Comparison of ENCODE assay signal across 39 cellular contexts in genomic region chr2:113009617-113010016, GRCh38. TPM values are rescaled to one million over a fixed set of nuclear protein-coding genes. Genes with fewer than 3 reads are reported as not detected.
"Had no signal": no experiment of that assay in that cellular context is flagged by ENCODE, and none has a peak within 500 bp of the region (broad histone marks: within the 10 kb centered on the region; RNA-seq: fewer than 3 reads in every experiment).

No MANE protein-coding gene starts in this region.

- H3K4me1 ChIP-seq: foreskin keratinocyte, gastroesophageal sphincter, heart right ventricle had no signal

- H3K4me1 Mint-ChIP-seq: activated B cell treated with CpG ODN at 0.5 μM for 24 hours; activated CD4-positive, alpha-beta memory T cell treated with anti-CD3 and anti-CD28 coated beads, Interleukin-2, amount 10 ng/mL, durations not matched to agents 7 days and 5 days; central memory CD8-positive, alpha-beta T cell; endodermal cell had no signal

- FAIRE-seq: astrocyte, bronchial epithelial cell had no signal

- ATAC-seq: activated CD4-positive, CD25-positive, alpha-beta regulatory T cell treated with anti-CD3 and anti-CD28 coated beads, Interleukin-2, amount 50 U/mL, for 24 hours; activated naive CD4-positive, alpha-beta T cell treated with anti-CD3 and anti-CD28 coated beads, Interleukin-2, amount 50 U/mL, for 72 hours; activated T-cell treated with anti-CD3 and anti-CD28 coated beads, Interleukin-2, amount 50 U/mL, for 72 hours; foreskin keratinocyte; gastroesophageal sphincter; heart right ventricle; T-cell had no signal

- DNase-seq: activated B cell treated with CpG ODN at 0.5 μM for 24 hours; activated CD4-positive, alpha-beta memory T cell treated with anti-CD3 and anti-CD28 coated beads, Interleukin-2, amount 10 ng/mL, durations not matched to agents 7 days and 5 days; activated CD4-positive, alpha-beta T cell treated with anti-CD3 and anti-CD28 coated beads for 48 hours; activated CD4-positive, alpha-beta T cell treated with anti-CD3 and anti-CD28 coated beads, Interleukin-2, amount 50 U/mL, for 4 hours; activated CD8-positive, alpha-beta memory T cell treated with anti-CD3 and anti-CD28 coated beads, Interleukin-2, amount 50 U/mL, for 48 hours; activated gamma-delta T cell; activated naive CD4-positive, alpha-beta T cell; activated naive CD4-positive, alpha-beta T cell treated with anti-CD3 and anti-CD28 coated beads, Interleukin-2, amount 10 ng/mL, durations not matched to agents 7 days and 5 days; activated naive CD8-positive, alpha-beta T cell treated with anti-CD3 and anti-CD28 coated beads, Interleukin-2, amount 10 ng/mL, durations not matched to agents 7 days and 5 days; activated T-cell treated with anti-CD3 and anti-CD28 coated beads for 4 hours; activated T-cell treated with anti-CD3 and anti-CD28 coated beads, Interleukin-2, amount 50 U/mL, for 24 hours; activated T-cell treated with anti-CD3 and anti-CD28 coated beads, Interleukin-2, amount 50 U/mL, for 72 hours; amniotic stem cell; anterior cingulate cortex; dorsolateral prefrontal cortex; effector memory CD4-positive, alpha-beta T cell; endodermal cell; erythroblast; heart right ventricle; T-cell; T-helper 9 cell; WERI-Rb-1 had no signal

- H3K36me3 Mint-ChIP-seq: activated naive CD4-positive, alpha-beta T cell treated with anti-CD3 and anti-CD28 coated beads, Interleukin-2, amount 10 ng/mL, durations not matched to agents 7 days and 5 days; T-cell had no signal

- H3K9me3 ChIP-seq: esophagus muscularis mucosa, gastroesophageal sphincter, heart right ventricle had no signal

- H3K27ac ChIP-seq: brain microvascular endothelial cell, coronary artery, dorsolateral prefrontal cortex, esophagus muscularis mucosa, foreskin keratinocyte, gastroesophageal sphincter, heart right ventricle, WERI-Rb-1 had no signal

- H3K27me3 Mint-ChIP-seq: T-cell had no signal

- H3K4me3 ChIP-seq: coronary artery, dorsolateral prefrontal cortex, esophagus muscularis mucosa, gastroesophageal sphincter, heart right ventricle had no signal

- H3K36me3 ChIP-seq: brain microvascular endothelial cell, esophagus muscularis mucosa, gastroesophageal sphincter, heart right ventricle, WERI-Rb-1 had no signal

- H3K27ac Mint-ChIP-seq: activated B cell treated with CpG ODN at 0.5 μM for 24 hours; activated CD4-positive, alpha-beta memory T cell treated with anti-CD3 and anti-CD28 coated beads, Interleukin-2, amount 10 ng/mL, durations not matched to agents 7 days and 5 days; activated naive CD4-positive, alpha-beta T cell treated with anti-CD3 and anti-CD28 coated beads, Interleukin-2, amount 10 ng/mL, durations not matched to agents 7 days and 5 days; activated naive CD4-positive, alpha-beta T cell treated with anti-CD3 and anti-CD28 coated beads, Interleukin-2, amount 50 U/mL, for 72 hours; activated naive CD8-positive, alpha-beta T cell treated with anti-CD3 and anti-CD28 coated beads, Interleukin-2, amount 10 ng/mL, durations not matched to agents 7 days and 5 days; activated T-cell treated with anti-CD3 and anti-CD28 coated beads, Interleukin-2, amount 50 U/mL, for 24 hours; activated T-cell treated with anti-CD3 and anti-CD28 coated beads, Interleukin-2, amount 50 U/mL, for 72 hours; dendritic cell treated with granulocyte-macrophage colony-stimulating factor and Interleukin-4, amounts not matched to agents 40 ng/mL and 50 ng/mL, for 4 days; endodermal cell; T-helper 1 cell treated with Interleukin-12 subunit alpha and Interleukin-12 subunit beta and Interleukin-4 antibody, amounts not matched to agents 30 μg/mL and 1 μg/mL, for 36 hours had no signal

- H3K4me3 Mint-ChIP-seq: activated B cell treated with CpG ODN at 0.5 μM for 24 hours; activated CD4-positive, alpha-beta memory T cell treated with anti-CD3 and anti-CD28 coated beads, Interleukin-2, amount 10 ng/mL, durations not matched to agents 7 days and 5 days; activated naive CD4-positive, alpha-beta T cell treated with anti-CD3 and anti-CD28 coated beads, Interleukin-2, amount 10 ng/mL, durations not matched to agents 7 days and 5 days; activated naive CD8-positive, alpha-beta T cell treated with anti-CD3 and anti-CD28 coated beads, Interleukin-2, amount 10 ng/mL, durations not matched to agents 7 days and 5 days; activated T-cell treated with anti-CD3 and anti-CD28 coated beads, Interleukin-2, amount 50 U/mL, for 24 hours; activated T-cell treated with anti-CD3 and anti-CD28 coated beads, Interleukin-2, amount 50 U/mL, for 72 hours; central memory CD8-positive, alpha-beta T cell; dendritic cell treated with granulocyte-macrophage colony-stimulating factor and Interleukin-4, amounts not matched to agents 40 ng/mL and 50 ng/mL, for 4 days; endodermal cell; T-cell; T-helper 1 cell treated with Interleukin-12 subunit alpha and Interleukin-12 subunit beta and Interleukin-4 antibody, amounts not matched to agents 30 μg/mL and 1 μg/mL, for 36 hours had no signal

- H3K27me3 ChIP-seq: brain microvascular endothelial cell, esophagus muscularis mucosa, foreskin keratinocyte had no signal

- H3K9me3 Mint-ChIP-seq: activated B cell treated with CpG ODN at 0.5 μM for 24 hours; activated CD4-positive, alpha-beta memory T cell treated with anti-CD3 and anti-CD28 coated beads, Interleukin-2, amount 10 ng/mL, durations not matched to agents 7 days and 5 days; activated naive CD4-positive, alpha-beta T cell treated with anti-CD3 and anti-CD28 coated beads, Interleukin-2, amount 10 ng/mL, durations not matched to agents 7 days and 5 days; activated T-cell treated with anti-CD3 and anti-CD28 coated beads, Interleukin-2, amount 50 U/mL, for 24 hours; activated T-cell treated with anti-CD3 and anti-CD28 coated beads, Interleukin-2, amount 50 U/mL, for 72 hours; central memory CD8-positive, alpha-beta T cell; dendritic cell treated with granulocyte-macrophage colony-stimulating factor and Interleukin-4, amounts not matched to agents 40 ng/mL and 50 ng/mL, for 4 days; endodermal cell; T-cell; T-helper 1 cell treated with Interleukin-12 subunit alpha and Interleukin-12 subunit beta and Interleukin-4 antibody, amounts not matched to agents 30 μg/mL and 1 μg/mL, for 36 hours had no signal

RNA-seq across cellular contexts. Expression of gene IL36A, which starts 4.4 kb away (rescaled TPM):
- total RNA-seq: activated B cell treated with CpG ODN at 0.5 μM for 24 hours; activated CD4-positive, alpha-beta memory T cell treated with anti-CD3 and anti-CD28 coated beads, Interleukin-2, amount 10 ng/mL, durations not matched to agents 7 days and 5 days; activated naive CD4-positive, alpha-beta T cell treated with anti-CD3 and anti-CD28 coated beads, Interleukin-2, amount 50 U/mL, for 72 hours; activated naive CD8-positive, alpha-beta T cell treated with anti-CD3 and anti-CD28 coated beads, Interleukin-2, amount 10 ng/mL, durations not matched to agents 7 days and 5 days; astrocyte; cardiac septum; cerebellum; dorsolateral prefrontal cortex; endodermal cell; esophagus muscularis mucosa; foreskin keratinocyte; glomerular endothelial cell; heart right ventricle had no signal
- polyA plus RNA-seq: foreskin keratinocyte, heart right ventricle had no signal

RNA-seq across cellular contexts. Expression of gene IL36G, which starts 31.8 kb away (rescaled TPM):
- total RNA-seq: activated B cell treated with CpG ODN at 0.5 μM for 24 hours; activated CD4-positive, alpha-beta memory T cell treated with anti-CD3 and anti-CD28 coated beads, Interleukin-2, amount 10 ng/mL, durations not matched to agents 7 days and 5 days; activated naive CD4-positive, alpha-beta T cell treated with anti-CD3 and anti-CD28 coated beads, Interleukin-2, amount 50 U/mL, for 72 hours; activated naive CD8-positive, alpha-beta T cell treated with anti-CD3 and anti-CD28 coated beads, Interleukin-2, amount 10 ng/mL, durations not matched to agents 7 days and 5 days; activated T-cell treated with anti-CD3 and anti-CD28 coated beads, Interleukin-2, amount 50 U/mL, for 72 hours; astrocyte; bronchial epithelial cell; cardiac septum; cerebellum; endodermal cell; esophagus muscularis mucosa; glomerular endothelial cell; heart right ventricle; T-cell; T-helper 2 cell treated with Interferon-gamma antibody and Interleukin-4, amounts not matched to agents 100 ng/mL and 5 ng/mL, for 36 hours had no signal
- polyA plus RNA-seq: adipose tissue, heart right ventricle had no signal

RNA-seq across cellular contexts. Expression of gene IL36B, which starts 43.0 kb away (rescaled TPM):
- total RNA-seq: activated B cell treated with CpG ODN at 0.5 μM for 24 hours; activated CD4-positive, alpha-beta memory T cell treated with anti-CD3 and anti-CD28 coated beads, Interleukin-2, amount 10 ng/mL, durations not matched to agents 7 days and 5 days; activated naive CD4-positive, alpha-beta T cell treated with anti-CD3 and anti-CD28 coated beads, Interleukin-2, amount 50 U/mL, for 72 hours; activated naive CD8-positive, alpha-beta T cell treated with anti-CD3 and anti-CD28 coated beads, Interleukin-2, amount 10 ng/mL, durations not matched to agents 7 days and 5 days; activated T-cell treated with anti-CD3 and anti-CD28 coated beads, Interleukin-2, amount 50 U/mL, for 72 hours; astrocyte; bronchial epithelial cell; cardiac septum; cerebellum; dorsolateral prefrontal cortex; endodermal cell; esophagus muscularis mucosa; foreskin keratinocyte; gastroesophageal sphincter; glomerular endothelial cell; heart right ventricle; T-cell; T-helper 2 cell treated with Interferon-gamma antibody and Interleukin-4, amounts not matched to agents 100 ng/mL and 5 ng/mL, for 36 hours had no signal
- polyA plus RNA-seq: adipose tissue, foreskin keratinocyte, heart right ventricle had no signal

RNA-seq across cellular contexts. Expression of gene IL36RN, which starts 49.4 kb away (rescaled TPM):
- total RNA-seq: activated B cell treated with CpG ODN at 0.5 μM for 24 hours; activated CD4-positive, alpha-beta memory T cell treated with anti-CD3 and anti-CD28 coated beads, Interleukin-2, amount 10 ng/mL, durations not matched to agents 7 days and 5 days; activated naive CD4-positive, alpha-beta T cell treated with anti-CD3 and anti-CD28 coated beads, Interleukin-2, amount 50 U/mL, for 72 hours; activated naive CD8-positive, alpha-beta T cell treated with anti-CD3 and anti-CD28 coated beads, Interleukin-2, amount 10 ng/mL, durations not matched to agents 7 days and 5 days; activated T-cell treated with anti-CD3 and anti-CD28 coated beads, Interleukin-2, amount 50 U/mL, for 72 hours; cardiac septum; cerebellum; dorsolateral prefrontal cortex; endodermal cell; esophagus muscularis mucosa; glomerular endothelial cell; heart right ventricle; T-cell; T-helper 2 cell treated with Interferon-gamma antibody and Interleukin-4, amounts not matched to agents 100 ng/mL and 5 ng/mL, for 36 hours had no signal
- polyA plus RNA-seq: heart right ventricle had no signal

RNA-seq across cellular contexts. Expression of gene IL1F10, which starts 58.2 kb away (rescaled TPM):
- total RNA-seq: activated B cell treated with CpG ODN at 0.5 μM for 24 hours; activated CD4-positive, alpha-beta memory T cell treated with anti-CD3 and anti-CD28 coated beads, Interleukin-2, amount 10 ng/mL, durations not matched to agents 7 days and 5 days; activated naive CD4-positive, alpha-beta T cell treated with anti-CD3 and anti-CD28 coated beads, Interleukin-2, amount 50 U/mL, for 72 hours; activated naive CD8-positive, alpha-beta T cell treated with anti-CD3 and anti-CD28 coated beads, Interleukin-2, amount 10 ng/mL, durations not matched to agents 7 days and 5 days; activated T-cell treated with anti-CD3 and anti-CD28 coated beads, Interleukin-2, amount 50 U/mL, for 72 hours; astrocyte; bronchial epithelial cell; cardiac septum; cerebellum; dorsolateral prefrontal cortex; endodermal cell; esophagus muscularis mucosa; foreskin keratinocyte; gastroesophageal sphincter; glomerular endothelial cell; heart right ventricle; T-cell; T-helper 2 cell treated with Interferon-gamma antibody and Interleukin-4, amounts not matched to agents 100 ng/mL and 5 ng/mL, for 36 hours had no signal
- polyA plus RNA-seq: adipose tissue, heart right ventricle had no signal
